Comparison of ENCODE assay signal across 29 cellular contexts in genomic region chr5:169041180-169041579, GRCh38.
"Had no signal": no experiment of that assay in that cellular context is flagged by ENCODE, and none has a peak within 500 bp of the region (broad histone marks: within the 10 kb centered on the region; RNA-seq: fewer than 3 reads in every experiment).

No MANE protein-coding gene starts in this region.

- H3K4me3 ChIP-seq: adrenal gland, ascending aorta, body of pancreas, breast epithelium, cardiac muscle cell had no signal

- H3K27ac ChIP-seq: adrenal gland, ascending aorta, body of pancreas, brain microvascular endothelial cell, breast epithelium, cardiac muscle cell had no signal

- H3K36me3 ChIP-seq: adrenal gland, ascending aorta, brain microvascular endothelial cell, breast epithelium, cardiac muscle cell had no signal

- H3K27me3 ChIP-seq: adrenal gland, ascending aorta, body of pancreas, brain microvascular endothelial cell, breast epithelium, cardiac muscle cell had no signal

- DNase-seq: activated effector memory CD4-positive, alpha-beta T cell treated with anti-CD3 and anti-CD28 coated beads, Interleukin-2, amount 50 U/mL, for 16 hours; activated effector memory CD4-positive, alpha-beta T cell treated with Interleukin-2 at 50 U/mL for 16 hours; activated gamma-delta T cell; activated gamma-delta T cell treated with Interleukin-2 at 50 U/mL for 16 hours; activated naive CD4-positive, alpha-beta T cell; activated naive CD4-positive, alpha-beta T cell treated with anti-CD3 and anti-CD28 coated beads for 36 hours; activated naive CD4-positive, alpha-beta T cell treated with anti-CD3 and anti-CD28 coated beads, Interleukin-2, amount 10 ng/mL, durations not matched to agents 7 days and 5 days; activated naive CD4-positive, alpha-beta T cell treated with anti-CD3 and anti-CD28 coated beads, Interleukin-2, amount 50 U/mL, for 16 hours; activated naive CD4-positive, alpha-beta T cell treated with Interleukin-2 at 50 U/mL for 16 hours; activated naive CD8-positive, alpha-beta T cell treated with anti-CD3 and anti-CD28 coated beads for 36 hours; activated naive CD8-positive, alpha-beta T cell treated with anti-CD3 and anti-CD28 coated beads, Interleukin-2, amount 10 ng/mL, durations not matched to agents 7 days and 5 days; activated naive CD8-positive, alpha-beta T cell treated with anti-CD3 and anti-CD28 coated beads, Interleukin-2, amount 50 U/mL, for 24 hours; activated T-cell treated with anti-CD3 and anti-CD28 coated beads, Interleukin-2, amount 50 U/mL, for 1 hour; activated T-cell treated with anti-CD3 and anti-CD28 coated beads, Interleukin-2, amount 50 U/mL, for 24 hours; activated T-cell treated with anti-CD3 and anti-CD28 coated beads, Interleukin-2, amount 50 U/mL, for 4 hours; activated T-cell treated with anti-CD3 and anti-CD28 coated beads, Interleukin-2, amount 50 U/mL, for 48 hours; activated T-cell treated with anti-CD3 and anti-CD28 coated beads, Interleukin-2, amount 50 U/mL, for 72 hours; adrenal gland; amniotic stem cell; amygdala; anterior cingulate cortex; aorta; body of pancreas; brain microvascular endothelial cell; central memory CD4-positive, alpha-beta T cell; cerebellar nuclear complex had no signal

- H3K9me3 ChIP-seq: adrenal gland, ascending aorta, body of pancreas had no signal
